ENCODE assay signal across 1 cellular context in the genomic region with DNA sequence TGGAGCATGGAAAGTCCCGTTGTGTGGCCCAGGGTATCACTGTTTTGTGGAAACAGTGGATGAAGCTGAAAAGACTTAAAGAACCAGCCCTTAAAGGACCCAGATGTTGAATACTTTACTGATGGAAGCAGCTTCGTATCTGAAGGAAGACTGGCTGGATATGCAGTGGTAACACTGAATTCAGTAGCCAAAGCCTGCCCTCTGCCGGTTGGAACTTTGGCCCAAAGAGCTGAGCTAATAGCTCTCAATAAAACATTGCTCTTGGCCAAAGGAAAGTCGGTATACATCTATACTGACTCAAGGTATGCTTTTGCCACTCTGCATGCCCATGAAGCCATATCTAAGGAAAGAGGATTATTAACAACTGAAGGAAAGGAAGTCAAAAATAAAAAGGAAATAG.
TF ChIP-seq lines count a peak whose summit lies in the region.

No MANE protein-coding gene starts in this region.

TF ChIP-seq in SK-N-SH treated with all-trans-retinoic acid at 6 μM for 48 hours, 23 proteins besides CTCF, POLR2A, EP300 and RAD21 (continued from another document):
- TF ChIP-seq ISL1 (CRISPR knock-in tag; IDR thresholded peaks at IDR 0.05), result no peak
